In the genomic region with DNA sequence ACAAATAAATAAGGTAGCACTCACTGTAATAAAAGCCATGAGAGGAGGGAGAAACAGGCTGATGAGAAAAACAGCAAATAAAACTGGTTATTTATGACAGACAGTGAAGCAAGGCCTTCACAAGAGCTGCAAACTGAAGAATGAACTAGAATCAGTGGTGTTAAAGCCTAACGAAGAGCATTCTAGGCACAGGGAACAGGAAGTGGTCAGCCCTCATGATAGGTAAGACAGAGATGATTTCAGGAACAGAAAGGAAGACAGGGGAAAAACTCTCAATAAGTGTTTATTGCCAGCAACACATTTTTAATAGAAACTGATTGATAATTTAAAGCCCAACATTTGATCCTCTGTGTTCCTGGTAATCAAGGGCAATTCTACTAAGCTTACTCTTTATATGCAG, we compare ENCODE assay signal across 15 cellular contexts.
DNase-seq lines count a peak whose midpoint lies in the region; ATAC-seq, FAIRE-seq and TF ChIP-seq lines count a peak whose summit lies in the region.
"Had no signal": no experiment of that assay in that cellular context is flagged by ENCODE, and none has a peak within 500 bp of the region (broad histone marks: within the 10 kb centered on the region; RNA-seq: fewer than 3 reads in every experiment).

No MANE protein-coding gene starts in this region.

- no peak overlapping the region for H3K27ac ChIP-seq in endodermal cell (ENCODE audit: low read depth, low read length)
- H3K27ac ChIP-seq: BLaER1, hepatocyte, neural progenitor cell had no signal

- no peaks in the 10 kb centered on the region for H3K9me3 ChIP-seq in endodermal cell (ENCODE audit: control insufficient read depth, low read length)
- H3K9me3 ChIP-seq: BLaER1 had no signal

- FAIRE-seq in H54 (lab: Jason Lieb, UNC): no peak

- H3K27me3 Mint-ChIP-seq in endodermal cell (ENCODE audit: insufficient read depth): no peaks in the 10 kb centered on the region

- no peaks in the 10 kb centered on the region for H3K36me3 Mint-ChIP-seq in endodermal cell (ENCODE audit: low read depth)
- H3K36me3 Mint-ChIP-seq: neural progenitor cell had no signal

- peak; percentile 37 for DNase-seq in NOMO-1 treated with DMSO at 0.1 percent for 48 hours (lab: John Stamatoyannopoulos, UW; ENCODE audit: unreplicated experiment)
- DNase-seq in endodermal cell: no peak
- DNase-seq in H54 (ENCODE audit: insufficient read length, low spot score): no peak
- no peak for DNase-seq in mucosa of gallbladder (ENCODE audit: low spot score)
- DNase-seq: activated naive CD4-positive, alpha-beta T cell treated with anti-CD3 and anti-CD28 coated beads for 36 hours; Kasumi-1; NCI-H226; substantia nigra had no signal

- H3K9me3 Mint-ChIP-seq in endodermal cell: no peaks in the 10 kb centered on the region
- H3K9me3 Mint-ChIP-seq: activated naive CD4-positive, alpha-beta T cell treated with anti-CD3 and anti-CD28 coated beads for 36 hours; neural progenitor cell had no signal

- no peak overlapping the region for H3K4me3 ChIP-seq in endodermal cell (ENCODE audit: low read length)
- H3K4me3 ChIP-seq: BLaER1, hepatocyte, neural progenitor cell had no signal

- TF ChIP-seq POLR2A in H54 (IDR thresholded peaks at IDR 0.05; ENCODE audit: low read depth, low read length): no peak

- peak; percentile 63 for ATAC-seq in GM18867 (IDR thresholded peaks at IDR 0.05; ENCODE audit: unreplicated experiment)
- peak; percentile 54 for ATAC-seq in GM21576 (IDR thresholded peaks at IDR 0.05; ENCODE audit: unreplicated experiment)
- ATAC-seq in HG03066 (IDR thresholded peaks at IDR 0.05; ENCODE audit: low read depth, unreplicated experiment): peak; percentile 65
- no peak for ATAC-seq in HG03439 (IDR thresholded peaks at IDR 0.05; ENCODE audit: unreplicated experiment)

- no peaks in the 10 kb centered on the region for H3K27me3 ChIP-seq in endodermal cell (ENCODE audit: control insufficient read depth, insufficient read depth, low read length, poor library complexity, severe bottlenecking)
- H3K27me3 ChIP-seq: BLaER1, hepatocyte, neural progenitor cell had no signal

- H3K4me3 Mint-ChIP-seq in endodermal cell: no peak overlapping the region
- H3K4me3 Mint-ChIP-seq: activated naive CD4-positive, alpha-beta T cell treated with anti-CD3 and anti-CD28 coated beads for 36 hours; neural progenitor cell had no signal

- no peak for TF ChIP-seq CTCF in endodermal cell (conservative IDR thresholded peaks at IDR 0.05)

- H3K36me3 ChIP-seq in endodermal cell (ENCODE audit: control insufficient read depth, insufficient read depth, low read length): no peaks in the 10 kb centered on the region
- H3K36me3 ChIP-seq: BLaER1, neural progenitor cell had no signal

- no peak overlapping the region for H3K9ac ChIP-seq in endodermal cell (ENCODE audit: extremely low read depth, low read length, poor library complexity, severe bottlenecking)
- H3K9ac ChIP-seq: BLaER1, neural progenitor cell had no signal

- peaks cover 4% of the 10 kb centered on the region for H3K4me1 Mint-ChIP-seq in endodermal cell
- H3K4me1 Mint-ChIP-seq: neural progenitor cell had no signal

- 92 to 100% methylated on average over 1 of the region's 1 CpG for WGBS in endodermal cell (ENCODE audit: insufficient coverage in 1 of 2, insufficient read length in 1 of 2), 2 experiments

- H3K27ac Mint-ChIP-seq in endodermal cell: no peak overlapping the region
- H3K27ac Mint-ChIP-seq: activated naive CD4-positive, alpha-beta T cell treated with anti-CD3 and anti-CD28 coated beads for 36 hours; neural progenitor cell had no signal

- H3K4me1 ChIP-seq in endodermal cell (ENCODE audit: control insufficient read depth, insufficient read depth, low read length): no peaks in the 10 kb centered on the region
- H3K4me1 ChIP-seq: BLaER1, neural progenitor cell had no signal
